ENCODE assay signal across 17 cellular contexts in the genomic region with DNA sequence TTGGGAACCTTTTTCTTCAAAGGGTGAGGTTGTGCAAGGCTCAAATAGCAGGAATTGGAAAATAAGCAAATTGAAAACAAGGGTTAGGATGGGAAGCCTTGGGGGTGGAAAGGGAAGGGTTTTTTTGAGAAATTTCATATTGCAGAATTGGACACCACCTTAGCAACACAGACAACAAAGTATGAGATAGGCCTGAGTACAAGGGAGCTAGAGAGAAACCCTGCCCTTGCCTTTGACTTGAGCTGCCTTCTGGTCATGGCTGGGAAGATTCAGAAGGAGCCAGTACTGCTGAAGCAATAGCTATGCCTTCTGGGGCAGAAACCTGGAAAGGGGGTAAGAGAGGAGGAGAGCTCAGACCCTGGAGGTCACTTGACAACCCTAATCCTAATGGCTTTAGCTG.
"Had no signal": no experiment of that assay in that cellular context is flagged by ENCODE, and none has a peak within 500 bp of the region (broad histone marks: within the 10 kb centered on the region; RNA-seq: fewer than 3 reads in every experiment).

No MANE protein-coding gene starts in this region.

- H3K27ac ChIP-seq: coronary artery, dorsolateral prefrontal cortex, esophagus muscularis mucosa, foreskin keratinocyte, heart right ventricle, left lung, lower lobe of right lung had no signal

- H3K4me3 ChIP-seq: coronary artery, dorsolateral prefrontal cortex, esophagus muscularis mucosa, heart right ventricle, left lung, lower lobe of right lung, mucosa of descending colon had no signal

- ATAC-seq: foreskin keratinocyte, heart right ventricle, left cardiac atrium, left lung, left ventricle myocardium superior, lower lobe of right lung, mucosa of descending colon had no signal

- H3K36me3 ChIP-seq: esophagus muscularis mucosa, heart right ventricle, left lung, lower lobe of right lung had no signal

- H3K9me3 ChIP-seq: esophagus muscularis mucosa, heart right ventricle, left lung, lower lobe of right lung, mucosa of descending colon had no signal

- H3K4me1 ChIP-seq: esophagus muscularis mucosa, foreskin keratinocyte, left lung had no signal

- DNase-seq: dermis blood vessel endothelial cell; dorsolateral prefrontal cortex; effector CD4-positive, alpha-beta T cell; effector memory CD4-positive, alpha-beta T cell; foreskin keratinocyte; glutamatergic neuron; head of caudate nucleus; heart right ventricle; hippocampal formation; left cardiac atrium; left lung; left ventricle myocardium superior; lower lobe of right lung; mesenchymal stem cell; mucosa of descending colon had no signal

- H3K27me3 ChIP-seq: dorsolateral prefrontal cortex, esophagus muscularis mucosa, left lung had no signal
